11 cellular contexts compared by ENCODE assay signal in the genomic region with DNA sequence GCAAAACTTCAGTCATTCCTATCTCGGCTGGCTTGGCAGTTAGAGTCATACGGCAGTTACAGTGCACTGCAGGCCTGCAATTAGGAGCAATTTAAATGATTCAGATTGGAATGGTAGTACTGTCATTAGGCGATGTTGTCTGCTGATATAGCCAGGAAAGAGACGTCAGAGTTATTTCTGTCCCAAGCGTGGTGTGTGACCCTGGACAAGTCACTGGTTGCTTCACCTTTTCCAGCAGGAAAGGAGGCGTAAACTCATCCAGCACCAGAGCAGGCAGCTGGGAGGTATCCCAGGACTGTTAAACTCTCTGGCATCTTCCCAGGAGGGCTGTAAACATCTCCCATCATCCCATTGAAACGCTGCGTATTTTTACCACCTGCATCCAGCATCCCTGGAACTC. TPM values are rescaled to one million over a fixed set of nuclear protein-coding genes. Genes with fewer than 3 reads are reported as not detected.
DNase-seq lines count a peak whose midpoint lies in the region; ATAC-seq, FAIRE-seq and TF ChIP-seq lines count a peak whose summit lies in the region.
"Had no signal": no experiment of that assay in that cellular context is flagged by ENCODE, and none has a peak within 500 bp of the region (broad histone marks: within the 10 kb centered on the region; RNA-seq: fewer than 3 reads in every experiment).

No MANE protein-coding gene starts in this region.

- BruUV-seq in K562 (replicated peaks; lab: Mats Ljungman, UMichigan) = no TSS peak

- H3K4me2 ChIP-seq in K562 (ENCODE audit: insufficient read depth, low read length) = peak overlapping the region; percentile 78

- H3K4me3 ChIP-seq in K562 (no peak overlapping the region), iPS-20b (ENCODE audit: low read length) (peak overlapping the region; percentile 72), small intestine (ENCODE audit: low read depth in 1 of 2, low read length in 2 of 2) (no peak overlapping the region)

- no peak overlapping the region for H3K4me3 Mint-ChIP-seq in natural killer cell treated with Interleukin-12 subunit alpha and Interleukin-12 subunit beta and Interleukin-15 and Interleukin-18, amount 100 ng/mL, for 72 hours
- H3K4me3 Mint-ChIP-seq: activated CD4-positive, alpha-beta memory T cell treated with anti-CD3 and anti-CD28 coated beads, Interleukin-2, amount 10 ng/mL, durations not matched to agents 7 days and 5 days had no signal

- peak overlapping the region; percentile 93 for H2AFZ ChIP-seq in K562 (ENCODE audit: low read depth, low read length)

- POLR2A ChIA-PET in K562 (lab: Yijun Ruan, JAX) = interaction anchor here (0.6 to 1.0 kb wide), 2 partner anchors 16 to 860 kb away, joined by 3 to 4 read pairs; no protein-coding TSS in a partner anchor

- no peaks in the 10 kb centered on the region for H3K36me3 Mint-ChIP-seq in natural killer cell treated with Interleukin-12 subunit alpha and Interleukin-12 subunit beta and Interleukin-15 and Interleukin-18, amount 100 ng/mL, for 72 hours

- DNase-seq in NCI-H1417 (lab: John Stamatoyannopoulos, UW) = peak in 2 of 3 experiments; percentile 36 to 63
- DNase-seq in K562 (ENCODE audit: extremely low read depth in 1 of 4, low spot score in 3 of 4) = peak in 1 of 4 experiments; percentile 12
- DNase-seq in small intestine = peak; percentile 84
- no peak for DNase-seq in natural killer cell treated with Interleukin-12 subunit alpha and Interleukin-12 subunit beta and Interleukin-15 and Interleukin-18, amount 100 ng/mL, for 72 hours (ENCODE audit: low spot score)
- no peak for DNase-seq in NCI-H1092 (lab: John Stamatoyannopoulos, UW)
- DNase-seq: activated CD4-positive, alpha-beta memory T cell treated with anti-CD3 and anti-CD28 coated beads, Interleukin-2, amount 10 ng/mL, durations not matched to agents 7 days and 5 days; DND-41 had no signal

- no peaks in the 10 kb centered on the region for H3K79me2 ChIP-seq in K562 (ENCODE audit: control insufficient read depth, insufficient read depth, low read length)

- no peak for TF ChIP-seq POLR2A in K562 (conservative IDR thresholded peaks at IDR 0.05)

- intact Hi-C loops in K562 (cut with micrococcal nuclease) = loop anchor here (10.0 kb wide), 1 partner anchor 177 kb away; no protein-coding TSS in a partner anchor

- FAIRE-seq in K562 (lab: Jason Lieb, UNC) (no peak), small intestine (lab: Jason Lieb, UNC) (no peak)
- FAIRE-seq: H54 had no signal

- H3K27me3 ChIP-seq in K562 (ENCODE audit: control insufficient read depth in 2 of 2, insufficient read depth in 2 of 2, low read length in 2 of 2) (no peaks in the 10 kb centered on the region), iPS-20b (ENCODE audit: insufficient read depth, low read length) (no peaks in the 10 kb centered on the region), small intestine (ENCODE audit: control insufficient read depth in 2 of 2, insufficient read depth in 2 of 2, low read length in 2 of 2) (no peaks in the 10 kb centered on the region)

- CTCF ChIA-PET in K562 (lab: Yijun Ruan, JAX; ENCODE audit: low intra/inter-chr PET ratio) = no interaction called here

- no peak for TF ChIP-seq RAD21 in K562 (CRISPR knock-in tag; conservative IDR thresholded peaks at IDR 0.05 in 1 of 2, IDR thresholded peaks at IDR 0.05 in 1 of 2)

- in situ Hi-C loops in K562 (cut with MboI) = no loop called here

- H3K27ac ChIP-seq in K562 (ENCODE audit: extremely low read depth, low read depth, low read length) (peak overlapping the region; percentile 74; the same call in 2 of the 3 replicates), iPS-20b (ENCODE audit: low read length) (no peak overlapping the region), small intestine (ENCODE audit: low read depth in 1 of 2, low read length in 1 of 2) (peak overlapping the region; percentile 73 to 85)

- 55% methylated on average over 8 of the region's 8 CpGs for WGBS in K562 (ENCODE audit: insufficient coverage, low coverage, missing lambda C conversion rate)
- WGBS in small intestine, 3 donors = 12 to 45% (median 31%) methylated on average over 8 of the region's 8 CpGs

- peak; percentile 14; the same call in 2 of the 3 replicates for ATAC-seq in K562
- ATAC-seq in natural killer cell treated with Interleukin-12 subunit alpha and Interleukin-12 subunit beta and Interleukin-15 and Interleukin-18, amount 100 ng/mL, for 72 hours = no peak
- ATAC-seq in GM19397 (IDR thresholded peaks at IDR 0.05; ENCODE audit: unreplicated experiment) = no peak
- ATAC-seq in GM19351 (IDR thresholded peaks at IDR 0.05; ENCODE audit: unreplicated experiment) = no peak

- peaks cover 0 to 6% of the 10 kb centered on the region in 2 donors for H3K4me1 Mint-ChIP-seq in natural killer cell treated with Interleukin-12 subunit alpha and Interleukin-12 subunit beta and Interleukin-15 and Interleukin-18, amount 100 ng/mL, for 72 hours (ENCODE audit: low read depth in 2 of 2)

- no peaks in the 10 kb centered on the region for H3K9me1 ChIP-seq in K562 (ENCODE audit: control insufficient read depth, insufficient read depth, low read length)

- TF ChIP-seq CTCF in K562 (IDR thresholded peaks at IDR 0.05 in 2 of 3, conservative IDR thresholded peaks at IDR 0.05 in 1 of 3; ENCODE audit: insufficient read depth in 2 of 3, low read depth in 1 of 3, low read length in 3 of 3) = no peak

- no peaks in the 10 kb centered on the region for H3K9me3 Mint-ChIP-seq in natural killer cell treated with Interleukin-12 subunit alpha and Interleukin-12 subunit beta and Interleukin-15 and Interleukin-18, amount 100 ng/mL, for 72 hours
- H3K9me3 Mint-ChIP-seq: activated CD4-positive, alpha-beta memory T cell treated with anti-CD3 and anti-CD28 coated beads, Interleukin-2, amount 10 ng/mL, durations not matched to agents 7 days and 5 days had no signal

- H3K9ac ChIP-seq in K562 (ENCODE audit: insufficient read depth in 1 of 2, low read depth in 2 of 2, low read length in 2 of 2) (no peak overlapping the region), iPS-20b (ENCODE audit: low read depth, low read length) (peak overlapping the region; percentile 67; the same call in 1 of the 2 replicates)

- H3K9me3 ChIP-seq in K562 (replicated peaks; ENCODE audit: control insufficient read depth, insufficient read depth, low read depth, low read length) (no peaks in the 10 kb centered on the region), iPS-20b (ENCODE audit: insufficient read depth, low read depth, low read length) (no peaks in the 10 kb centered on the region), small intestine (ENCODE audit: control insufficient read depth, low read depth) (no peaks in the 10 kb centered on the region)

- H3K27me3 Mint-ChIP-seq in natural killer cell treated with Interleukin-12 subunit alpha and Interleukin-12 subunit beta and Interleukin-15 and Interleukin-18, amount 100 ng/mL, for 72 hours = peaks cover 35 to 47% of the 10 kb centered on the region in 2 donors

- no peak overlapping the region for H3K27ac Mint-ChIP-seq in natural killer cell treated with Interleukin-12 subunit alpha and Interleukin-12 subunit beta and Interleukin-15 and Interleukin-18, amount 100 ng/mL, for 72 hours
- H3K27ac Mint-ChIP-seq: activated CD4-positive, alpha-beta memory T cell treated with anti-CD3 and anti-CD28 coated beads, Interleukin-2, amount 10 ng/mL, durations not matched to agents 7 days and 5 days had no signal

- TF ChIP-seq EP300 in K562 (IDR thresholded peaks at IDR 0.05; ENCODE audit: low read length) = no peak

- H3K36me3 ChIP-seq in K562 (ENCODE audit: control insufficient read depth, insufficient read depth, low read length) (no peaks in the 10 kb centered on the region), iPS-20b (ENCODE audit: insufficient read depth, low read depth, low read length) (no peaks in the 10 kb centered on the region), small intestine (ENCODE audit: control insufficient read depth in 2 of 2, insufficient read depth in 2 of 2, low read length in 2 of 2) (no peaks in the 10 kb centered on the region)

- no peaks in the 10 kb centered on the region for H4K20me1 ChIP-seq in K562 (replicated peaks; ENCODE audit: control insufficient read depth, insufficient read depth, low read length)

- peaks cover 4 to 30% of the 10 kb centered on the region in 2 experiments; a peak in 4 of 5 replicates for H3K4me1 ChIP-seq in K562 (replicated peaks in 1 of 2; ENCODE audit: control insufficient read depth in 2 of 2, insufficient read depth in 2 of 2, low read length in 2 of 2)
- peaks cover 32% of the 10 kb centered on the region for H3K4me1 ChIP-seq in iPS-20b (ENCODE audit: insufficient read depth, low read length)
- H3K4me1 ChIP-seq in small intestine (ENCODE audit: control insufficient read depth in 2 of 2, insufficient read depth in 1 of 2, low read depth in 1 of 2, low read length in 1 of 2) = peaks cover 2 to 3% of the 10 kb centered on the region in 2 donors

RNA-seq across cellular contexts. Expression of gene LNX1, which starts 0.8 kb away (rescaled TPM):
- 1.7 and 3.0 TPM in 2 replicates for total RNA-seq in K562 (2011; cell fraction: chromatin; rRNA removed; ENCODE audit: low replicate concordance)
- 1.0 and 1.1 TPM in 2 replicates for total RNA-seq in K562 (2011; cell fraction: nucleolus; rRNA removed)
- 1.9 and 2.4 TPM in 2 replicates for total RNA-seq in K562 (2011; cell fraction: nucleoplasm; rRNA removed)
- total RNA-seq in K562 (2014; rRNA removed) = 2.0 and 3.3 TPM in 2 replicates
- total RNA-seq in K562 (2014; rRNA removed; fragmentation: Illumina TruSeq; extraction: Trizol) = 2.5 and 2.6 TPM in 2 replicates
- total RNA-seq in K562 (2015; rRNA removed; fragmentation: Illumina TruSeq; extraction: Trizol) = 2.1 and 2.2 TPM in 2 replicates
- total RNA-seq in K562 (2021) = 2.5 and 2.8 TPM in 2 replicates
- 0.40 and 0.45 TPM in 2 replicates for polyA plus RNA-seq in K562 (2011; rRNA removed)
- 0.25 and 0.67 TPM in 2 replicates for polyA plus RNA-seq in K562 (2011; cell fraction: cytosol; rRNA removed)
- 0.46 and 1.00 TPM in 2 replicates for polyA plus RNA-seq in K562 (2011; cell fraction: nucleus; rRNA removed)
- 3.2 and 8.1 TPM in 2 replicates for polyA plus RNA-seq in K562 (2012)
- 3.0 and 5.0 TPM in 2 replicates for polyA plus RNA-seq in K562 (2014; fragmentation: Illumina TruSeq; extraction: Trizol)
- polyA plus RNA-seq in K562 (2014; fragmentation: Nextera tagmentation; extraction: Ambion mirVana) = 1 to 10 TPM; 2.2 to 3.6 TPM
- 1.6 and 2.3 TPM in 2 replicates for polyA plus RNA-seq in K562 (2014; rRNA removed)
- 0.78 and 1.3 TPM in 2 replicates for polyA minus RNA-seq in K562 (2011; rRNA and poly(A)+ RNA removed)
- polyA minus RNA-seq in K562 (2011; cell fraction: cytosol; rRNA and poly(A)+ RNA removed) = 0.73 and 0.95 TPM in 2 replicates
- 0.33 and 0.54 TPM in 2 replicates for polyA minus RNA-seq in K562 (2011; cell fraction: nucleus; rRNA and poly(A)+ RNA removed)
- 10 to 100 TPM in 1 of 3 donors, 1 to 10 TPM in 2; 6.4 to 11.1 (median 7.2) TPM for polyA plus RNA-seq in small intestine
- not detected for total RNA-seq in natural killer cell treated with Interleukin-12 subunit alpha and Interleukin-12 subunit beta and Interleukin-15 and Interleukin-18, amount 100 ng/mL, for 72 hours
- total RNA-seq: activated CD4-positive, alpha-beta memory T cell treated with anti-CD3 and anti-CD28 coated beads, Interleukin-2, amount 10 ng/mL, durations not matched to agents 7 days and 5 days had no signal

Comparison
In these comparisons a context has a peak if more than half of its experiments do, and no peak if none do; other contexts are left out.
1. DNase-seq: peak in NCI-H1417 (2 of 3) and small intestine (single experiment); none in natural killer cell treated with Interleukin-12 subunit alpha and Interleukin-12 subunit beta and Interleukin-15 and Interleukin-18, amount 100 ng/mL, for 72 hours (single experiment) and NCI-H1092 (single experiment).